ENCODE assay signal across 25 cellular contexts in genomic region chr20:49660912-49661311, GRCh38.
"Had no signal": no experiment of that assay in that cellular context is flagged by ENCODE, and none has a peak within 500 bp of the region (broad histone marks: within the 10 kb centered on the region; RNA-seq: fewer than 3 reads in every experiment).

No MANE protein-coding gene starts in this region.

- DNase-seq: activated CD4-positive, alpha-beta T cell treated with anti-CD3 and anti-CD28 coated beads, Interleukin-2, amount 10 ng/mL, durations not matched to agents 7 days and 5 days; activated CD8-positive, alpha-beta T cell treated with anti-CD3 and anti-CD28 coated beads, Interleukin-2, amount 10 ng/mL, durations not matched to agents 7 days and 5 days; activated effector memory CD4-positive, alpha-beta T cell treated with anti-CD3 and anti-CD28 coated beads, Interleukin-2, amount 50 U/mL, for 16 hours; activated naive CD4-positive, alpha-beta T cell treated with anti-CD3 and anti-CD28 coated beads, Interleukin-2, amount 50 U/mL, for 16 hours; activated T-cell treated with anti-CD3 and anti-CD28 coated beads, Interleukin-2, amount 50 U/mL, for 48 hours; aorta; brain microvascular endothelial cell; colonic mucosa; endodermal cell; hippocampal formation; left cardiac atrium; mesenchymal stem cell; mucosa of descending colon; naive B cell; psoas muscle; right cardiac atrium; stimulated activated CD4-positive, alpha-beta T cell treated with anti-CD3 and anti-CD28 coated beads, Interleukin-15, amount 100 ng/mL, for 24 hours; stimulated activated CD4-positive, alpha-beta T cell treated with anti-CD3 and anti-CD28 coated beads, Interleukin-2, amount 100 ng/mL, for 48 hours; stimulated activated naive CD8-positive, alpha-beta T cell treated with anti-CD3 and anti-CD28 coated beads, Interleukin-15, amount 100 ng/mL, for 72 hours; T-helper 9 cell had no signal

- H3K27ac ChIP-seq: brain microvascular endothelial cell, colonic mucosa, epithelial cell of prostate, psoas muscle, suprapubic skin had no signal

- H3K9me3 ChIP-seq: colonic mucosa, mucosa of descending colon, psoas muscle, suprapubic skin had no signal

- H3K27me3 ChIP-seq: brain microvascular endothelial cell, colonic mucosa, neural progenitor cell, suprapubic skin had no signal

- H3K4me3 ChIP-seq: colonic mucosa, mucosa of descending colon, neural progenitor cell, psoas muscle, skin epidermis, suprapubic skin had no signal

- H3K36me3 ChIP-seq: brain microvascular endothelial cell, colonic mucosa, neural progenitor cell, suprapubic skin had no signal

- ATAC-seq: activated CD4-positive, CD25-positive, alpha-beta regulatory T cell treated with anti-CD3 and anti-CD28 coated beads, Interleukin-2, amount 50 U/mL, for 24 hours; left cardiac atrium; mucosa of descending colon; psoas muscle; right cardiac atrium; stimulated activated naive CD8-positive, alpha-beta T cell treated with anti-CD3 and anti-CD28 coated beads, Interleukin-15, amount 100 ng/mL, for 72 hours had no signal
